ENCODE assay signal across 16 cellular contexts in genomic region chr2:4937550-4937949, GRCh38.
"Had no signal": no experiment of that assay in that cellular context is flagged by ENCODE, and none has a peak within 500 bp of the region (broad histone marks: within the 10 kb centered on the region; RNA-seq: fewer than 3 reads in every experiment).

No MANE protein-coding gene starts in this region.

- H3K27ac Mint-ChIP-seq: activated B cell treated with CpG ODN at 0.5 μM for 24 hours; activated CD8-positive, alpha-beta T cell treated with anti-CD3 and anti-CD28 coated beads, Interleukin-2, amount 10 ng/mL, durations not matched to agents 7 days and 5 days; activated naive CD8-positive, alpha-beta T cell treated with anti-CD3 and anti-CD28 coated beads for 36 hours; immature natural killer cell; naive thymus-derived CD4-positive, alpha-beta T cell; stimulated activated naive CD8-positive, alpha-beta T cell treated with anti-CD3 and anti-CD28 coated beads, Interleukin-15, Interleukin-2, amounts not matched to agents 100 ng/mL and 50 ng/mL, for 24 hours had no signal

- H3K4me1 Mint-ChIP-seq: activated B cell treated with CpG ODN at 0.5 μM for 24 hours; activated naive CD8-positive, alpha-beta T cell treated with anti-CD3 and anti-CD28 coated beads for 36 hours; immature natural killer cell; naive thymus-derived CD4-positive, alpha-beta T cell had no signal

- H3K36me3 ChIP-seq: cardiac muscle cell had no signal

- H3K27me3 ChIP-seq: cardiac muscle cell had no signal

- H3K27me3 Mint-ChIP-seq: activated B cell treated with CpG ODN at 0.5 μM for 24 hours; activated naive CD8-positive, alpha-beta T cell treated with anti-CD3 and anti-CD28 coated beads for 36 hours; naive thymus-derived CD4-positive, alpha-beta T cell; stimulated activated naive CD8-positive, alpha-beta T cell treated with anti-CD3 and anti-CD28 coated beads, Interleukin-15, Interleukin-2, amounts not matched to agents 100 ng/mL and 50 ng/mL, for 24 hours had no signal

- H3K4me3 Mint-ChIP-seq: activated B cell treated with CpG ODN at 0.5 μM for 24 hours; activated CD8-positive, alpha-beta T cell treated with anti-CD3 and anti-CD28 coated beads, Interleukin-2, amount 10 ng/mL, durations not matched to agents 7 days and 5 days; activated naive CD8-positive, alpha-beta T cell treated with anti-CD3 and anti-CD28 coated beads for 36 hours; immature natural killer cell; naive thymus-derived CD4-positive, alpha-beta T cell; stimulated activated naive CD8-positive, alpha-beta T cell treated with anti-CD3 and anti-CD28 coated beads, Interleukin-15, Interleukin-2, amounts not matched to agents 100 ng/mL and 50 ng/mL, for 24 hours had no signal

- H3K36me3 Mint-ChIP-seq: activated naive CD8-positive, alpha-beta T cell treated with anti-CD3 and anti-CD28 coated beads for 36 hours; naive thymus-derived CD4-positive, alpha-beta T cell had no signal

- H3K27ac ChIP-seq: cardiac muscle cell had no signal

- DNase-seq: activated B cell treated with CpG ODN at 0.5 μM for 24 hours; activated CD4-positive, alpha-beta T cell treated with anti-CD3 and anti-CD28 coated beads for 48 hours; activated CD8-positive, alpha-beta memory T cell treated with anti-CD3 and anti-CD28 coated beads, Interleukin-2, amount 50 U/mL, for 48 hours; activated CD8-positive, alpha-beta T cell treated with anti-CD3 and anti-CD28 coated beads, Interleukin-2, amount 10 ng/mL, durations not matched to agents 7 days and 5 days; activated naive CD8-positive, alpha-beta T cell treated with anti-CD3 and anti-CD28 coated beads for 36 hours; immature natural killer cell; left colon; mucosa of descending colon; naive thymus-derived CD4-positive, alpha-beta T cell; occipital lobe; right cardiac atrium; SW 1271 had no signal

- H3K4me3 ChIP-seq: cardiac muscle cell, mucosa of descending colon, smooth muscle cell had no signal

- ATAC-seq: activated CD8-positive, alpha-beta T cell treated with anti-CD3 and anti-CD28 coated beads, Interleukin-2, amount 10 ng/mL, durations not matched to agents 7 days and 5 days; esophagus mucosa; left colon; mucosa of descending colon; naive thymus-derived CD4-positive, alpha-beta T cell; right cardiac atrium had no signal
